Comparison of ENCODE assay signal across 10 cellular contexts in genomic region chr2:182866095-182866460, GRCh38. TPM values are rescaled to one million over a fixed set of nuclear protein-coding genes. Genes with fewer than 3 reads are reported as not detected.
DNase-seq lines count a peak whose midpoint lies in the region; ATAC-seq and TF ChIP-seq lines count a peak whose summit lies in the region.
"Had no signal": no experiment of that assay in that cellular context is flagged by ENCODE, and none has a peak within 500 bp of the region (broad histone marks: within the 10 kb centered on the region; RNA-seq: fewer than 3 reads in every experiment).

No MANE protein-coding gene starts in this region.

- H3K9me3 ChIP-seq in breast epithelium (no peaks in the 10 kb centered on the region), colonic mucosa (no peaks in the 10 kb centered on the region), mesodermal cell (ENCODE audit: control insufficient read depth, low read length) (no peaks in the 10 kb centered on the region), vagina (no peaks in the 10 kb centered on the region)

- peaks cover 6% of the 10 kb centered on the region for H3K4me1 Mint-ChIP-seq in MCF 10A (ENCODE audit: insufficient read depth, unreplicated experiment)

- no peak for ATAC-seq in GM21576 (IDR thresholded peaks at IDR 0.05; ENCODE audit: unreplicated experiment)
- no peak for ATAC-seq in GM21786 (IDR thresholded peaks at IDR 0.05; ENCODE audit: unreplicated experiment)

- H3K27me3 Mint-ChIP-seq in MCF 10A (ENCODE audit: insufficient read depth, unreplicated experiment) = peaks cover 18% of the 10 kb centered on the region

- CTCF ChIA-PET in MCF 10A (lab: Yijun Ruan, JAX) = no interaction called here

- peak overlapping the region; percentile 72 to 73 for H3K27ac ChIP-seq in breast epithelium
- H3K27ac ChIP-seq in colonic mucosa = no peak overlapping the region
- no peak overlapping the region for H3K27ac ChIP-seq in mesodermal cell (ENCODE audit: low read depth, low read length, severe bottlenecking)
- peak overlapping the region; percentile 55 for H3K27ac ChIP-seq in vagina

- no peak for TF ChIP-seq CTCF in breast epithelium (IDR thresholded peaks at IDR 0.05)
- TF ChIP-seq CTCF in MCF 10A (IDR thresholded peaks at IDR 0.05; ENCODE audit: unreplicated experiment) = no peak
- TF ChIP-seq CTCF in colonic mucosa (IDR thresholded peaks at IDR 0.05) = no peak
- no peak for TF ChIP-seq CTCF in vagina (IDR thresholded peaks at IDR 0.05)

- TF ChIP-seq POLR2A in breast epithelium (IDR thresholded peaks at IDR 0.05) (no peak), vagina (IDR thresholded peaks at IDR 0.05) (no peak)

- intact Hi-C loops in breast epithelium (cut with DNase I; ENCODE audit: low total_unique reads) = loop anchor here (10.0 kb wide), 1 partner anchor 121 kb away; no protein-coding TSS in a partner anchor
- intact Hi-C loops in MCF 10A (cut with micrococcal nuclease) = no loop called here
- intact Hi-C loops in colonic mucosa (cut with DNase I) = no loop called here
- intact Hi-C loops in vagina (cut with DNase I) = no loop called here

- POLR2A ChIA-PET in MCF 10A (lab: Yijun Ruan, JAX) = no interaction called here

- H3K4me3 ChIP-seq in breast epithelium = peak overlapping the region; percentile 39 to 72 (median 61)
- peak overlapping the region; percentile 22 for H3K4me3 ChIP-seq in colonic mucosa
- peak overlapping the region; percentile 45 for H3K4me3 ChIP-seq in mesodermal cell (ENCODE audit: extremely low read depth, insufficient read depth, low read length, poor library complexity, severe bottlenecking)
- H3K4me3 ChIP-seq in vagina = peak overlapping the region; percentile 53 to 56
- H3K4me3 ChIP-seq: lung had no signal

- H3K9ac ChIP-seq in colonic mucosa (ENCODE audit: low read depth in 2 of 2, low read length in 2 of 2) = peak overlapping the region in 1 of 2 donors; percentile 24

- no peaks in the 10 kb centered on the region for H3K36me3 Mint-ChIP-seq in MCF 10A (ENCODE audit: insufficient read depth, unreplicated experiment)

- BruUV-seq in MCF 10A (replicated peaks; lab: Mats Ljungman, UMichigan) = no TSS peak

- no peak overlapping the region for H3K4me3 Mint-ChIP-seq in MCF 10A (ENCODE audit: unreplicated experiment)

- H3K4me1 ChIP-seq in breast epithelium = peaks cover 0 to 4% of the 10 kb centered on the region in 2 donors
- no peaks in the 10 kb centered on the region for H3K4me1 ChIP-seq in colonic mucosa
- peaks cover 4% of the 10 kb centered on the region for H3K4me1 ChIP-seq in mesodermal cell (ENCODE audit: control insufficient read depth, insufficient read depth, low read length, poor library complexity, severe bottlenecking)
- peaks cover 22% of the 10 kb centered on the region for H3K4me1 ChIP-seq in vagina

- H3K27me3 ChIP-seq in breast epithelium (no peaks in the 10 kb centered on the region), colonic mucosa (no peaks in the 10 kb centered on the region), vagina (no peaks in the 10 kb centered on the region)

- no peaks in the 10 kb centered on the region for H3K9me3 Mint-ChIP-seq in MCF 10A (ENCODE audit: unreplicated experiment)

- H3K36me3 ChIP-seq in breast epithelium (no peaks in the 10 kb centered on the region), colonic mucosa (no peaks in the 10 kb centered on the region), mesodermal cell (ENCODE audit: control insufficient read depth, insufficient read depth, low read length) (no peaks in the 10 kb centered on the region), vagina (no peaks in the 10 kb centered on the region)

- WGBS in mesodermal cell (ENCODE audit: insufficient coverage in 2 of 2), 2 experiments = 20 to 29% methylated on average over 18 to 19 of the region's 19 CpGs

- DNase-seq in breast epithelium (ENCODE audit: low spot score in 2 of 2) (peak in 1 of 2 donors; percentile 24), MCF 10A (ENCODE audit: unreplicated experiment) (no peak), colonic mucosa (no peak), vagina (ENCODE audit: extremely low spot score in 2 of 2) (no peak), NCI-H1092 treated with DMSO at 0.1 percent for 48 hours (lab: John Stamatoyannopoulos, UW) (no peak)
- DNase-seq: DND-41 had no signal

- no peak overlapping the region for H3K27ac Mint-ChIP-seq in MCF 10A (ENCODE audit: low read depth, unreplicated experiment)

RNA-seq across cellular contexts. Expression of gene FRZB, which starts 0.4 kb away (rescaled TPM):
- total RNA-seq in breast epithelium (10 to 100 TPM in 1 of 3 donors, 1 to 10 TPM in 2; 1.8 to 12.0 (median 2.9) TPM), MCF 10A (2022) (0.09 and 0.20 TPM in 2 replicates), colonic mucosa (10 to 100 TPM; 12.8 to 26.8 TPM), vagina (3.9 TPM)
- polyA plus RNA-seq in mesodermal cell (2013, experiment 1 of 2) = 14.1 TPM
- 16.1 TPM for polyA plus RNA-seq in mesodermal cell (2013, experiment 2 of 2)

Comparison
In these comparisons a context has a peak if more than half of its experiments do, and no peak if none do; other contexts are left out.
1. H3K27ac ChIP-seq: peak in breast epithelium (2 of 2) and vagina (single experiment); none in colonic mucosa (single experiment) and mesodermal cell (single experiment).
2. Peak in every context shown above with its lines, with median percentiles within 50 percentile points of each other: H3K4me3 ChIP-seq.